ENCODE assay signal across 1 cellular context in the genomic region with DNA sequence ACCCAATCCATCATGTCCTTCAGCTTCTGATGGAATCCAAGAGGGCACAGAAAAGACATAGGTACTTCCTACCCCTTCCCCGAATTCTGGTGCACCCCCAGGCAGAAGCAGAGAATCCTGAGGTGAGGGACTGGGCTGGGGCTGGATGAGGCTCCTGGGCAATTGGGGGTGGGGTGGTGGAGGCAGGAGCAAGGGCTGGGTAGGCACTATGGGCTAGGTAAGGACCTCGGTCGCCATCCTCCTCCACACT.
TF ChIP-seq lines count a peak whose summit lies in the region.

No MANE protein-coding gene starts in this region.

TF ChIP-seq in GM12878, 131 proteins besides CTCF, POLR2A, EP300 and RAD21:
- no peak for TF ChIP-seq ZNF622 (IDR thresholded peaks at IDR 0.05)
- TF ChIP-seq MEF2B (IDR thresholded peaks at IDR 0.05; ENCODE audit: partially characterized antibody, poor library complexity, severe bottlenecking), result no peak
- TF ChIP-seq IRF4 (IDR thresholded peaks at IDR 0.05; ENCODE audit: low read depth, low read length), result no peak
- no peak for TF ChIP-seq YBX1 (IDR thresholded peaks at IDR 0.05)
- TF ChIP-seq LARP7 (IDR thresholded peaks at IDR 0.05), result no peak
- no peak for TF ChIP-seq ZBTB33 (IDR thresholded peaks at IDR 0.05)
- no peak for TF ChIP-seq MXI1 (IDR thresholded peaks at IDR 0.05; ENCODE audit: low read depth, low read length)
- TF ChIP-seq STAT3 (IDR thresholded peaks at IDR 0.05; ENCODE audit: low read depth, low read length), result no peak
- no peak for TF ChIP-seq KLF5 (IDR thresholded peaks at IDR 0.05; ENCODE audit: partially characterized antibody)
- no peak for TF ChIP-seq SREBF1 (IDR thresholded peaks at IDR 0.05; ENCODE audit: low read length)
- TF ChIP-seq, protein P1, sequence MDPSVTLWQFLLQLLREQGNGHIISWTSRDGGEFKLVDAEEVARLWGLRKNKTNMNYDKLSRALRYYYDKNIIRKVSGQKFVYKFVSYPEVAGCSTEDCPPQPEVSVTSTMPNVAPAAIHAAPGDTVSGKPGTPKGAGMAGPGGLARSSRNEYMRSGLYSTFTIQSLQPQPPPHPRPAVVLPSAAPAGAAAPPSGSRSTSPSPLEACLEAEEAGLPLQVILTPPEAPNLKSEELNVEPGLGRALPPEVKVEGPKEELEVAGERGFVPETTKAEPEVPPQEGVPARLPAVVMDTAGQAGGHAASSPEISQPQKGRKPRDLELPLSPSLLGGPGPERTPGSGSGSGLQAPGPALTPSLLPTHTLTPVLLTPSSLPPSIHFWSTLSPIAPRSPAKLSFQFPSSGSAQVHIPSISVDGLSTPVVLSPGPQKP (IDR thresholded peaks at IDR 0.05; ENCODE audit: low read depth, low read length), result no peak
- TF ChIP-seq SKIL (IDR thresholded peaks at IDR 0.05; ENCODE audit: low read depth, poor library complexity, severe bottlenecking), result no peak
- TF ChIP-seq, protein P2, sequence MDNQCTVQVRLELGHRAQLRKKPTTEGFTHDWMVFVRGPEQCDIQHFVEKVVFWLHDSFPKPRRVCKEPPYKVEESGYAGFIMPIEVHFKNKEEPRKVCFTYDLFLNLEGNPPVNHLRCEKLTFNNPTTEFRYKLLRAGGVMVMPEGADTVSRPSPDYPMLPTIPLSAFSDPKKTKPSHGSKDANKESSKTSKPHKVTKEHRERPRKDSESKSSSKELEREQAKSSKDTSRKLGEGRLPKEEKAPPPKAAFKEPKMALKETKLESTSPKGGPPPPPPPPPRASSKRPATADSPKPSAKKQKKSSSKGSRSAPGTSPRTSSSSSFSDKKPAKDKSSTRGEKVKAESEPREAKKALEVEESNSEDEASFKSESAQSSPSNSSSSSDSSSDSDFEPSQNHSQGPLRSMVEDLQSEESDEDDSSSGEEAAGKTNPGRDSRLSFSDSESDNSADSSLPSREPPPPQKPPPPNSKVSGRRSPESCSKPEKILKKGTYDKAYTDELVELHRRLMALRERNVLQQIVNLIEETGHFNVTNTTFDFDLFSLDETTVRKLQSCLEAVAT (IDR thresholded peaks at IDR 0.05), result no peak
- TF ChIP-seq GABPA (IDR thresholded peaks at IDR 0.05; ENCODE audit: low read depth), result no peak
- no peak for TF ChIP-seq RFX5 (IDR thresholded peaks at IDR 0.05; ENCODE audit: low read depth, low read length)
- no peak for TF ChIP-seq TCF12 (IDR thresholded peaks at IDR 0.05; ENCODE audit: low read depth, low read length)
- no peak for TF ChIP-seq CBFB (IDR thresholded peaks at IDR 0.05; ENCODE audit: low read depth)
- no peak for TF ChIP-seq ZSCAN29 (IDR thresholded peaks at IDR 0.05)
